Comparison of ENCODE assay signal across 2 cellular contexts in genomic region chr2:9156483-9156882, GRCh38.
TF ChIP-seq lines count a peak whose summit lies in the region.

No MANE protein-coding gene starts in this region.

TF ChIP-seq in HepG2, 621 proteins besides CTCF, POLR2A, EP300 and RAD21 (continues in another document):
- TF ChIP-seq TRIM22 (IDR thresholded peaks at IDR 0.05) (peak; percentile 84; the same call in 1 of the 2 replicates), ATM (IDR thresholded peaks at IDR 0.05; ENCODE audit: borderline replicate concordance) (peak; percentile 83; the same call in 1 of the 2 replicates), SIN3B (IDR thresholded peaks at IDR 0.05; ENCODE audit: low read length) (no peak), ZNF879 (CRISPR knock-in tag; IDR thresholded peaks at IDR 0.05) (no peak), CCAR2 (optimal IDR thresholded peaks at IDR 0.05; ENCODE audit: low read depth, low read length) (no peak), SP1 (IDR thresholded peaks at IDR 0.05) (no peak), SP1 (CRISPR knock-in tag; IDR thresholded peaks at IDR 0.05) (no peak), ZFX (CRISPR knock-in tag; IDR thresholded peaks at IDR 0.05; ENCODE audit: low read depth) (no peak), ZBTB7A (CRISPR knock-in tag; IDR thresholded peaks at IDR 0.05) (no peak), ATF7 (IDR thresholded peaks at IDR 0.05) (0 out of 2 replicates have a peak, but pooled peaks have one; percentile 11), ATF7 (CRISPR knock-in tag; IDR thresholded peaks at IDR 0.05) (no peak), FUBP1 (CRISPR knock-in tag; IDR thresholded peaks at IDR 0.05; ENCODE audit: borderline replicate concordance) (no peak), BRD4 (CRISPR knock-in tag; IDR thresholded peaks at IDR 0.05) (no peak), FOXP1 (IDR thresholded peaks at IDR 0.05) (0 out of 2 replicates have a peak, but pooled peaks have one; percentile 44), FOXP1 (CRISPR knock-in tag; IDR thresholded peaks at IDR 0.05) (no peak), IKZF1 (IDR thresholded peaks at IDR 0.05) (0 out of 2 replicates have a peak, but pooled peaks have one; percentile 64), TBP (CRISPR knock-in tag; IDR thresholded peaks at IDR 0.05) (no peak), CBX5 (CRISPR knock-in tag; IDR thresholded peaks at IDR 0.05; ENCODE audit: borderline replicate concordance) (no peak)
- TF ChIP-seq, protein P1, sequence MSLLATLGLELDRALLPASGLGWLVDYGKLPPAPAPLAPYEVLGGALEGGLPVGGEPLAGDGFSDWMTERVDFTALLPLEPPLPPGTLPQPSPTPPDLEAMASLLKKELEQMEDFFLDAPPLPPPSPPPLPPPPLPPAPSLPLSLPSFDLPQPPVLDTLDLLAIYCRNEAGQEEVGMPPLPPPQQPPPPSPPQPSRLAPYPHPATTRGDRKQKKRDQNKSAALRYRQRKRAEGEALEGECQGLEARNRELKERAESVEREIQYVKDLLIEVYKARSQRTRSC (CRISPR knock-in tag; IDR thresholded peaks at IDR 0.05; ENCODE audit: low read depth), result no peak

TF ChIP-seq in K562, 482 proteins besides CTCF, POLR2A, EP300 and RAD21:
- TF ChIP-seq, protein P2, sequence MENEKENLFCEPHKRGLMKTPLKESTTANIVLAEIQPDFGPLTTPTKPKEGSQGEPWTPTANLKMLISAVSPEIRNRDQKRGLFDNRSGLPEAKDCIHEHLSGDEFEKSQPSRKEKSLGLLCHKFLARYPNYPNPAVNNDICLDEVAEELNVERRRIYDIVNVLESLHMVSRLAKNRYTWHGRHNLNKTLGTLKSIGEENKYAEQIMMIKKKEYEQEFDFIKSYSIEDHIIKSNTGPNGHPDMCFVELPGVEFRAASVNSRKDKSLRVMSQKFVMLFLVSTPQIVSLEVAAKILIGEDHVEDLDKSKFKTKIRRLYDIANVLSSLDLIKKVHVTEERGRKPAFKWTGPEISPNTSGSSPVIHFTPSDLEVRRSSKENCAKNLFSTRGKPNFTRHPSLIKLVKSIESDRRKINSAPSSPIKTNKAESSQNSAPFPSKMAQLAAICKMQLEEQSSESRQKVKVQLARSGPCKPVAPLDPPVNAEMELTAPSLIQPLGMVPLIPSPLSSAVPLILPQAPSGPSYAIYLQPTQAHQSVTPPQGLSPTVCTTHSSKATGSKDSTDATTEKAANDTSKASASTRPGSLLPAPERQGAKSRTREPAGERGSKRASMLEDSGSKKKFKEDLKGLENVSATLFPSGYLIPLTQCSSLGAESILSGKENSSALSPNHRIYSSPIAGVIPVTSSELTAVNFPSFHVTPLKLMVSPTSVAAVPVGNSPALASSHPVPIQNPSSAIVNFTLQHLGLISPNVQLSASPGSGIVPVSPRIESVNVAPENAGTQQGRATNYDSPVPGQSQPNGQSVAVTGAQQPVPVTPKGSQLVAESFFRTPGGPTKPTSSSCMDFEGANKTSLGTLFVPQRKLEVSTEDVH (IDR thresholded peaks at IDR 0.05; ENCODE audit: low read depth, partially characterized antibody), result no peak
- TF ChIP-seq CREBBP (IDR thresholded peaks at IDR 0.05; ENCODE audit: low read depth, low read length) (peak; percentile 82), RBM17 (IDR thresholded peaks at IDR 0.05; ENCODE audit: borderline replicate concordance, low read depth, low read length) (no peak)
